Comparison of ENCODE assay signal across 1 cellular context in genomic region chr18:46278481-46279465, GRCh38.
TF ChIP-seq lines count a peak whose summit lies in the region.

No MANE protein-coding gene starts in this region.

TF ChIP-seq in WTC11, 78 proteins besides CTCF, POLR2A, EP300 and RAD21 (continued from another document):
- TF ChIP-seq, protein P1, sequence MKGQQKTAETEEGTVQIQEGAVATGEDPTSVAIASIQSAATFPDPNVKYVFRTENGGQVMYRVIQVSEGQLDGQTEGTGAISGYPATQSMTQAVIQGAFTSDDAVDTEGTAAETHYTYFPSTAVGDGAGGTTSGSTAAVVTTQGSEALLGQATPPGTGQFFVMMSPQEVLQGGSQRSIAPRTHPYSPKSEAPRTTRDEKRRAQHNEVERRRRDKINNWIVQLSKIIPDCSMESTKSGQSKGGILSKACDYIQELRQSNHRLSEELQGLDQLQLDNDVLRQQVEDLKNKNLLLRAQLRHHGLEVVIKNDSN (CRISPR knock-in tag; IDR thresholded peaks at IDR 0.05): peak; percentile 29; the same call in 1 of the 2 replicates
